In the genomic region with DNA sequence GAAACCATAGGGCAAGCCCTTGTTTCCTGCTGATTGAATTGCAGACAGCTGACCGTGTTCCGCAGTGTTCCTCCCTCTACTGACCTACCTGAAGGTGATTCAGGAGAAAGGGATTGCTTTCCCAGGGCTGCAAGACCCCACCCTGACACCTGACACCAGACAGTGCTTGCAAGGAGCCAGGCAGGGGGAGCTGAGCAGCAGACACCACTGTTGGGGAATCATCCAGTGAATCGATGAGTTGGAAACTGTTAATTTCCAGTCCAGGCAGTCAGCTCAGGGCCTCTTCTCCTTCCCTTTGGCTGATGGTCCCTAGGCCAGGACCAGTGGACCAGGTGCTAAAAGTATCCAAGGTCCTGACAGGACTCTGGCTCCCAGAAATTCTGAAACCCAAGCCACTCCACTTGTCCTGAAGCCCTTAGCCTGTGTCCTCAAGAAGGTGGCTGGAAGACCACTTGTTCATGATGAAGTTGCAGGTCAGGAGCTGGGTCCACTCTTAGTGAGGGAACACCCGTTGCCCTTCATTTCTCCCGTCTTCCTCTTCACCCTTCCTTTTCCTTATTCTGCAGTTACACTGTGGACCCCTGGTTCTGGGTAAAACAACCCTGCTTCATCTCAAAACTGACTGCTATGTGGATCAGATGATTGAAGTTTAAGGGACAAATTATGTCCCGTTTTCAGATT, we compare ENCODE assay signal across 9 cellular contexts. TPM values are rescaled to one million over a fixed set of nuclear protein-coding genes. Genes with fewer than 3 reads are reported as not detected.
DNase-seq lines count a peak whose midpoint lies in the region; ATAC-seq lines count a peak whose summit lies in the region.
"Had no signal": no experiment of that assay in that cellular context is flagged by ENCODE, and none has a peak within 500 bp of the region (broad histone marks: within the 10 kb centered on the region; RNA-seq: fewer than 3 reads in every experiment).

No MANE protein-coding gene starts in this region.

- H3K9me3 ChIP-seq in HUES48 (ENCODE audit: control insufficient read depth, insufficient read depth, low read length) = no peaks in the 10 kb centered on the region

- no peaks in the 10 kb centered on the region for H3K27me3 ChIP-seq in HUES48 (ENCODE audit: control insufficient read depth, insufficient read depth, low read length)

- no peak for ATAC-seq in central memory CD8-positive, alpha-beta T cell (replicated peaks; ENCODE audit: extremely low read depth, poor library complexity, severe bottlenecking)
- no peak for ATAC-seq in natural killer cell treated with Interleukin-12 subunit alpha and Interleukin-12 subunit beta and Interleukin-15 and Interleukin-18, amount 100 ng/mL, for 72 hours
- ATAC-seq in HG02973 (IDR thresholded peaks at IDR 0.05; ENCODE audit: unreplicated experiment) = no peak

- H3K9ac ChIP-seq in HUES48 (ENCODE audit: low read depth, low read length) = no peak overlapping the region

- no peaks in the 10 kb centered on the region for H3K4me1 ChIP-seq in HUES48 (ENCODE audit: control insufficient read depth, insufficient read depth, low read length)

- peaks cover 44% of the 10 kb centered on the region for H3K4me1 Mint-ChIP-seq in central memory CD8-positive, alpha-beta T cell
- peaks cover 40 to 46% of the 10 kb centered on the region in 2 donors for H3K4me1 Mint-ChIP-seq in natural killer cell treated with Interleukin-12 subunit alpha and Interleukin-12 subunit beta and Interleukin-15 and Interleukin-18, amount 100 ng/mL, for 72 hours (ENCODE audit: low read depth in 2 of 2)

- no peaks in the 10 kb centered on the region for H3K27me3 Mint-ChIP-seq in central memory CD8-positive, alpha-beta T cell
- H3K27me3 Mint-ChIP-seq in natural killer cell treated with Interleukin-12 subunit alpha and Interleukin-12 subunit beta and Interleukin-15 and Interleukin-18, amount 100 ng/mL, for 72 hours = no peaks in the 10 kb centered on the region

- H3K9me3 Mint-ChIP-seq in central memory CD8-positive, alpha-beta T cell = no peaks in the 10 kb centered on the region
- no peaks in the 10 kb centered on the region for H3K9me3 Mint-ChIP-seq in natural killer cell treated with Interleukin-12 subunit alpha and Interleukin-12 subunit beta and Interleukin-15 and Interleukin-18, amount 100 ng/mL, for 72 hours

- H3K27ac ChIP-seq in HUES48 (ENCODE audit: low read depth, low read length) = peak overlapping the region; percentile 33

- H3K36me3 ChIP-seq in HUES48 (ENCODE audit: control insufficient read depth, insufficient read depth, low read length) = peaks cover 28% of the 10 kb centered on the region

- H3K36me3 Mint-ChIP-seq in central memory CD8-positive, alpha-beta T cell (ENCODE audit: insufficient read depth) = peaks cover 61% of the 10 kb centered on the region
- peaks cover 31% of the 10 kb centered on the region for H3K36me3 Mint-ChIP-seq in natural killer cell treated with Interleukin-12 subunit alpha and Interleukin-12 subunit beta and Interleukin-15 and Interleukin-18, amount 100 ng/mL, for 72 hours

- H3K4me3 Mint-ChIP-seq in central memory CD8-positive, alpha-beta T cell = peak overlapping the region; percentile 91
- peak overlapping the region; percentile 90 for H3K4me3 Mint-ChIP-seq in natural killer cell treated with Interleukin-12 subunit alpha and Interleukin-12 subunit beta and Interleukin-15 and Interleukin-18, amount 100 ng/mL, for 72 hours

- DNase-seq in COR-L47 (lab: John Stamatoyannopoulos, UW) (peak; percentile 35), NOMO-1 treated with DMSO at 0.1 percent for 48 hours (lab: John Stamatoyannopoulos, UW; ENCODE audit: unreplicated experiment) (no peak), epidermal melanocyte (ENCODE audit: insufficient read length, low spot score) (no peak), germinal center (ENCODE audit: low spot score) (no peak)
- no peak for DNase-seq in central memory CD8-positive, alpha-beta T cell (ENCODE audit: low spot score in 2 of 2)
- no peak for DNase-seq in natural killer cell treated with Interleukin-12 subunit alpha and Interleukin-12 subunit beta and Interleukin-15 and Interleukin-18, amount 100 ng/mL, for 72 hours (ENCODE audit: low spot score)
- DNase-seq: KG1 had no signal

- H3K27ac Mint-ChIP-seq in central memory CD8-positive, alpha-beta T cell (ENCODE audit: low read depth) = peak overlapping the region; percentile 97
- H3K27ac Mint-ChIP-seq in natural killer cell treated with Interleukin-12 subunit alpha and Interleukin-12 subunit beta and Interleukin-15 and Interleukin-18, amount 100 ng/mL, for 72 hours = peak overlapping the region; percentile 90 to 94

- H3K4me3 ChIP-seq in HUES48 (ENCODE audit: low read depth, low read length) = no peak overlapping the region

RNA-seq across cellular contexts. Expression of a gene that starts 9.5 kb away (rescaled TPM):
- 10 to 100 TPM; 30.6 to 39.8 TPM for total RNA-seq in natural killer cell treated with Interleukin-12 subunit alpha and Interleukin-12 subunit beta and Interleukin-15 and Interleukin-18, amount 100 ng/mL, for 72 hours

RNA-seq across cellular contexts. Expression of a gene that starts 10.1 kb away (rescaled TPM):
- total RNA-seq in natural killer cell treated with Interleukin-12 subunit alpha and Interleukin-12 subunit beta and Interleukin-15 and Interleukin-18, amount 100 ng/mL, for 72 hours = 10 to 100 TPM; 13.7 to 31.1 TPM

RNA-seq across cellular contexts. Expression of a gene that starts 53.9 kb away (rescaled TPM):
- under 1 TPM in 1 of 2 donors, not detected in 1; 0.90 TPM for total RNA-seq in natural killer cell treated with Interleukin-12 subunit alpha and Interleukin-12 subunit beta and Interleukin-15 and Interleukin-18, amount 100 ng/mL, for 72 hours
